ENCODE assay signal across 16 cellular contexts in genomic region chr6:130189691-130190459, GRCh38. TPM values are rescaled to one million over a fixed set of nuclear protein-coding genes. Genes with fewer than 3 reads are reported as not detected.
DNase-seq lines count a peak whose midpoint lies in the region; ATAC-seq, FAIRE-seq and TF ChIP-seq lines count a peak whose summit lies in the region.
"Had no signal": no experiment of that assay in that cellular context is flagged by ENCODE, and none has a peak within 500 bp of the region (broad histone marks: within the 10 kb centered on the region; RNA-seq: fewer than 3 reads in every experiment).

No MANE protein-coding gene starts in this region.

- H3K4me3 ChIP-seq in heart right ventricle: no peak overlapping the region
- no peak overlapping the region for H3K4me3 ChIP-seq in right atrium auricular region
- H3K4me3 ChIP-seq in HepG2 (replicated peaks in 1 of 3; ENCODE audit: insufficient read depth in 1 of 3, low read depth in 2 of 3, low read length in 3 of 3): no peak overlapping the region

- no peaks in the 10 kb centered on the region for H3K27me3 Mint-ChIP-seq in central memory CD8-positive, alpha-beta T cell

- no peak for TF ChIP-seq CTCF in heart right ventricle (IDR thresholded peaks at IDR 0.05)
- TF ChIP-seq CTCF in right atrium auricular region (IDR thresholded peaks at IDR 0.05): no peak
- no peak for TF ChIP-seq CTCF in HepG2 (CRISPR knock-in tag; IDR thresholded peaks at IDR 0.05)

- H3K4me3 Mint-ChIP-seq in central memory CD8-positive, alpha-beta T cell: no peak overlapping the region
- H3K4me3 Mint-ChIP-seq in stimulated activated effector memory CD8-positive, alpha-beta T cell treated with anti-CD3 and anti-CD28 coated beads, Interleukin-12 subunit alpha, Interleukin-12 subunit beta, amount 100 ng/mL, for 72 hours: no peak overlapping the region
- H3K4me3 Mint-ChIP-seq: HFFc6 had no signal

- FAIRE-seq in HepG2 (lab: Jason Lieb, UNC): no peak

- H3K36me3 ChIP-seq in heart right ventricle: no peaks in the 10 kb centered on the region
- no peaks in the 10 kb centered on the region for H3K36me3 ChIP-seq in right atrium auricular region
- H3K36me3 ChIP-seq in HepG2 (replicated peaks in 1 of 2; ENCODE audit: control insufficient read depth in 1 of 2, insufficient read depth in 2 of 2, low read length in 2 of 2): no peaks in the 10 kb centered on the region
- H3K36me3 ChIP-seq: BE2C had no signal

- intact Hi-C loops in heart right ventricle (cut with DNase I): no loop called here
- intact Hi-C loops in HepG2 (cut with micrococcal nuclease; ENCODE audit: unreplicated experiment): no loop called here

- H3K4me1 Mint-ChIP-seq in central memory CD8-positive, alpha-beta T cell: peaks cover 82% of the 10 kb centered on the region
- peaks cover 82% of the 10 kb centered on the region for H3K4me1 Mint-ChIP-seq in stimulated activated effector memory CD8-positive, alpha-beta T cell treated with anti-CD3 and anti-CD28 coated beads, Interleukin-12 subunit alpha, Interleukin-12 subunit beta, amount 100 ng/mL, for 72 hours

- 74 to 77% methylated on average over 8 of the region's 8 CpGs for WGBS in heart right ventricle, 2 donors
- 11% methylated on average over 8 of the region's 8 CpGs for WGBS in HepG2 (ENCODE audit: low lambda C conversion rate)

- no peak overlapping the region for H3K4me2 ChIP-seq in HepG2 (ENCODE audit: low read depth, low read length)

- no peak overlapping the region for H2AFZ ChIP-seq in HepG2 (ENCODE audit: low read length)

- H3K79me2 ChIP-seq in HepG2 (ENCODE audit: insufficient read depth, low read length): no peaks in the 10 kb centered on the region

- H4K20me1 ChIP-seq in HepG2 (ENCODE audit: insufficient read depth, low read length): no peaks in the 10 kb centered on the region

- DNase-seq in heart right ventricle (no peak), right atrium auricular region (ENCODE audit: low spot score) (no peak), MV-4-11 (lab: John Stamatoyannopoulos, UW) (peak; percentile 21), HepG2 (ENCODE audit: low spot score) (no peak), GF-D8 (lab: John Stamatoyannopoulos, UW) (no peak)
- DNase-seq in central memory CD8-positive, alpha-beta T cell (ENCODE audit: low spot score in 2 of 2): no peak
- no peak for DNase-seq in stimulated activated effector memory CD8-positive, alpha-beta T cell treated with anti-CD3 and anti-CD28 coated beads, Interleukin-12 subunit alpha, Interleukin-12 subunit beta, amount 100 ng/mL, for 72 hours (ENCODE audit: low spot score in 2 of 2)
- DNase-seq: BE2C, COR-L47, DMS153, EL, HFFc6, NCI-H1417, NCI-H2029, NCI-H510A had no signal

- TF ChIP-seq EP300 in HepG2 (IDR thresholded peaks at IDR 0.05; ENCODE audit: low read depth in 2 of 2, low read length in 2 of 2): no peak
- TF ChIP-seq EP300 in HepG2 (CRISPR knock-in tag; IDR thresholded peaks at IDR 0.05; ENCODE audit: borderline replicate concordance): no peak

- no peak overlapping the region for H3K9ac ChIP-seq in HepG2 (ENCODE audit: insufficient read depth, low read depth, low read length)

- in situ Hi-C loops in HepG2 (cut with HindIII; ENCODE audit: extremely low pct_ligation_motif_present, low pct_unique_long_range_greater_than_20kb): no loop called here

- H3K27ac ChIP-seq in heart right ventricle: no peak overlapping the region
- no peak overlapping the region for H3K27ac ChIP-seq in right atrium auricular region
- H3K27ac ChIP-seq in HepG2 (ENCODE audit: extremely low read length, insufficient read depth, low read length): no peak overlapping the region

- CTCF ChIA-PET in HepG2 (lab: Yijun Ruan, JAX; ENCODE audit: low intra/inter-chr PET ratio, low total read pairs): no interaction called here

- H3K36me3 Mint-ChIP-seq in central memory CD8-positive, alpha-beta T cell (ENCODE audit: insufficient read depth): peaks cover 51% of the 10 kb centered on the region
- H3K36me3 Mint-ChIP-seq in stimulated activated effector memory CD8-positive, alpha-beta T cell treated with anti-CD3 and anti-CD28 coated beads, Interleukin-12 subunit alpha, Interleukin-12 subunit beta, amount 100 ng/mL, for 72 hours: peaks cover 50% of the 10 kb centered on the region

- POLR2A ChIA-PET in HepG2 (lab: Yijun Ruan, JAX): no interaction called here

- no peak for TF ChIP-seq RAD21 in HepG2 (CRISPR knock-in tag; IDR thresholded peaks at IDR 0.05)

- peak overlapping the region; percentile 77 for H3K27ac Mint-ChIP-seq in central memory CD8-positive, alpha-beta T cell (ENCODE audit: low read depth)
- H3K27ac Mint-ChIP-seq in stimulated activated effector memory CD8-positive, alpha-beta T cell treated with anti-CD3 and anti-CD28 coated beads, Interleukin-12 subunit alpha, Interleukin-12 subunit beta, amount 100 ng/mL, for 72 hours: peak overlapping the region; percentile 66
- H3K27ac Mint-ChIP-seq: HFFc6 had no signal

- H3K9me3 ChIP-seq in heart right ventricle (peaks cover 0 to 3% (median 0%) of the 10 kb centered on the region in 11 donors), right atrium auricular region (no peaks in the 10 kb centered on the region), HepG2 (ENCODE audit: low read length) (no peaks in the 10 kb centered on the region)
- H3K9me3 ChIP-seq: BE2C had no signal

- peak in 6 of 8 donors; percentile 48 to 87 (median 65) for ATAC-seq in heart right ventricle
- ATAC-seq in central memory CD8-positive, alpha-beta T cell (replicated peaks; ENCODE audit: extremely low read depth, poor library complexity, severe bottlenecking): no peak
- no peak for ATAC-seq in stimulated activated effector memory CD8-positive, alpha-beta T cell treated with anti-CD3 and anti-CD28 coated beads, Interleukin-12 subunit alpha, Interleukin-12 subunit beta, amount 100 ng/mL, for 72 hours
- ATAC-seq in HepG2: no peak

- H3K27me3 ChIP-seq in heart right ventricle (no peaks in the 10 kb centered on the region), right atrium auricular region (no peaks in the 10 kb centered on the region), HepG2 (ENCODE audit: control insufficient read depth in 1 of 2, insufficient read depth in 2 of 2, low read length in 2 of 2) (peaks cover 2 to 13% of the 10 kb centered on the region in 2 experiments; a peak in 3 of 5 replicates)

- no TSS peak for BruUV-seq in HepG2 (replicated peaks; lab: Mats Ljungman, UMichigan)

- H3K4me1 ChIP-seq in heart right ventricle (peaks cover 0 to 16% (median 0%) of the 10 kb centered on the region in 9 donors), right atrium auricular region (no peaks in the 10 kb centered on the region), HepG2 (ENCODE audit: insufficient read depth, low read length) (no peaks in the 10 kb centered on the region)
- H3K4me1 ChIP-seq: BE2C had no signal

- H3K9me3 Mint-ChIP-seq in central memory CD8-positive, alpha-beta T cell: no peaks in the 10 kb centered on the region
- no peaks in the 10 kb centered on the region for H3K9me3 Mint-ChIP-seq in stimulated activated effector memory CD8-positive, alpha-beta T cell treated with anti-CD3 and anti-CD28 coated beads, Interleukin-12 subunit alpha, Interleukin-12 subunit beta, amount 100 ng/mL, for 72 hours
- H3K9me3 Mint-ChIP-seq: HFFc6 had no signal

- no peak for TF ChIP-seq POLR2A in HepG2 (IDR thresholded peaks at IDR 0.05; ENCODE audit: insufficient read depth in 1 of 2, low read depth in 2 of 2, low read length in 2 of 2)

TF ChIP-seq in HepG2, 621 proteins besides CTCF, POLR2A, EP300 and RAD21 (continues in another document):
- TF ChIP-seq MAF1 (CRISPR knock-in tag; IDR thresholded peaks at IDR 0.05; ENCODE audit: borderline replicate concordance): no peak
- no peak for TF ChIP-seq ZSCAN9 (CRISPR knock-in tag; IDR thresholded peaks at IDR 0.05; ENCODE audit: borderline replicate concordance)
- no peak for TF ChIP-seq GATAD1 (CRISPR knock-in tag; IDR thresholded peaks at IDR 0.05)

RNA-seq across cellular contexts. Expression of gene SAMD3, which starts 32.9 kb away (rescaled TPM):
- total RNA-seq in heart right ventricle (1 to 10 TPM in 1 of 10 donors, under 1 TPM in 2, not detected in 7; 0.38 to 3.1 (median 0.69) TPM), right atrium auricular region (under 1 TPM in 1 of 2 donors, not detected in 1; 0.67 TPM), HepG2 (2016; rRNA removed; fragmentation: Illumina TruSeq; extraction: Trizol) (not detected in 2 replicates)
- polyA plus RNA-seq in heart right ventricle (under 1 TPM; 0.12 to 0.51 TPM), HepG2 (2011; rRNA removed) (not detected in 2 replicates)
- total RNA-seq in HepG2 (2016; cell fraction: cytosol; rRNA removed; fragmentation: Illumina TruSeq; extraction: Trizol; ENCODE audit: low read depth): not detected in 2 replicates
- not detected in 2 replicates for total RNA-seq in HepG2 (2016; cell fraction: insoluble cytoplasmic fraction; rRNA removed; fragmentation: Illumina TruSeq; extraction: Trizol)
- not detected in 2 replicates for total RNA-seq in HepG2 (2016; cell fraction: membrane; rRNA removed; fragmentation: Illumina TruSeq; extraction: Trizol)
- not detected in 2 replicates for total RNA-seq in HepG2 (2016; cell fraction: nucleus; rRNA removed; fragmentation: Illumina TruSeq; extraction: Trizol)
- polyA plus RNA-seq in HepG2 (2011; cell fraction: cytosol; rRNA removed): not detected in 2 replicates
- polyA plus RNA-seq in HepG2 (2011; cell fraction: nucleus; rRNA removed): not detected in 2 replicates
- not detected in 2 replicates for polyA plus RNA-seq in HepG2 (2012)
- not detected in 2 replicates for polyA plus RNA-seq in HepG2 (2016; cell fraction: cytosol; fragmentation: Illumina TruSeq; extraction: Trizol; ENCODE audit: low read depth)
- not detected in 2 replicates for polyA plus RNA-seq in HepG2 (2016; cell fraction: insoluble cytoplasmic fraction; fragmentation: Illumina TruSeq; extraction: Trizol; ENCODE audit: low read depth)
- not detected in 2 replicates for polyA plus RNA-seq in HepG2 (2016; cell fraction: membrane; fragmentation: Illumina TruSeq; extraction: Trizol; ENCODE audit: low read depth)
- not detected in 2 replicates for polyA plus RNA-seq in HepG2 (2016; cell fraction: nucleus; fragmentation: Illumina TruSeq; extraction: Trizol; ENCODE audit: insufficient read depth, low read depth)
- polyA minus RNA-seq in HepG2 (2011; rRNA and poly(A)+ RNA removed; ENCODE audit: low replicate concordance): not detected in 2 replicates
- not detected in 2 replicates for polyA minus RNA-seq in HepG2 (2011; cell fraction: cytosol; rRNA and poly(A)+ RNA removed)
- not detected in 2 replicates for polyA minus RNA-seq in HepG2 (2011; cell fraction: nucleus; rRNA and poly(A)+ RNA removed)
- total RNA-seq: H4 had no signal

Comparison
In these comparisons a context has a peak if more than half of its experiments do, and no peak if none do; other contexts are left out.
1. ATAC-seq: peak in heart right ventricle (6 of 8); none in central memory CD8-positive, alpha-beta T cell (single experiment), stimulated activated effector memory CD8-positive, alpha-beta T cell treated with anti-CD3 and anti-CD28 coated beads, Interleukin-12 subunit alpha, Interleukin-12 subunit beta, amount 100 ng/mL, for 72 hours (single experiment) and HepG2 (single experiment).